12 cellular contexts compared by ENCODE assay signal in the genomic region with DNA sequence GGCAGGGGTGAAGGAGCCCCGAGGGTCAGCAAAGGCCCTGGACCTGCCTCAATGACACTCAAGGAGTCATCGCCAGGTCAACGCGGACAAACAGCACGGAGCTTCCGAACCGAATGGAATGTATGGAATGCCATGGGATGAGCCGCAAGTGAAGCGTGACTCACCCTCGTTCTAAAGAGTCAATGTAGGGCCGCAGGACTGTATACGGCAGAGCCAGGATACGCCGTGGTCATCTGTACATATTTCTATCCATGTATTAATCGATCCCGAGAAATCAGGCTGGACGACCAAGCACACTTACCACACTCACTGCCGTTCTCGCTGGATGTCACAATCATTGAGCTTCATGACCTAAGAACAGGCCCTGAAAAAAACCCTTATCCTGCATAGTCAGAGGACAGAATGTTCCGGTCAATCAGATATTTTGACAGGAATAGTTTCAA. TPM values are rescaled to one million over a fixed set of nuclear protein-coding genes. Genes with fewer than 3 reads are reported as not detected.
A peak's percentile ranks its signal among the peaks of the same experiment; 100 is the strongest.
DNase-seq lines count a peak whose midpoint lies in the region; ATAC-seq and TF ChIP-seq lines count a peak whose summit lies in the region.
"Had no signal": no experiment of that assay in that cellular context is flagged by ENCODE, and none has a peak within 500 bp of the region (broad histone marks: within the 10 kb centered on the region; RNA-seq: fewer than 3 reads in every experiment).

No MANE protein-coding gene starts in this region.

- H3K27me3 ChIP-seq in DOHH2 (ENCODE audit: control insufficient read depth, low read length) = no peaks in the 10 kb centered on the region
- H3K27me3 ChIP-seq in PC-3 (ENCODE audit: low read length) = no peaks in the 10 kb centered on the region

- no TSS peak for BruUV-seq in PC-3 (replicated peaks; lab: Mats Ljungman, UMichigan)

- CTCF ChIA-PET in PC-3 (lab: Charles Lee) = interaction anchor here (0.5 to 1.0 kb wide), 3 partner anchors 38 to 135 kb away, joined by 3 to 7 read pairs (median 6); no protein-coding TSS in a partner anchor

- H3K36me3 ChIP-seq in DOHH2 (ENCODE audit: control insufficient read depth, low read length) (peaks cover 12% of the 10 kb centered on the region), PC-3 (ENCODE audit: low read depth, low read length) (no peaks in the 10 kb centered on the region)

- peak overlapping the region; percentile 27; the same call in 1 of the 2 replicates for H2AFZ ChIP-seq in PC-3 (ENCODE audit: low read length)

- H3K36me3 Mint-ChIP-seq in neural crest cell (ENCODE audit: low read depth) = no peaks in the 10 kb centered on the region
- H3K36me3 Mint-ChIP-seq: CD4-positive, alpha-beta memory T cell had no signal

- DNase-seq in PC-3 = peak; percentile 95
- peak; percentile 39 for DNase-seq in epithelial cell of proximal tubule (ENCODE audit: low read depth)
- DNase-seq in neural crest cell (ENCODE audit: low read depth, low spot score) = no peak
- no peak for DNase-seq in epidermal melanocyte (ENCODE audit: insufficient read length, low spot score)
- no peak for DNase-seq in stimulated activated CD8-positive, alpha-beta memory T cell treated with anti-CD3 and anti-CD28 coated beads, Interleukin-4, amount 100 ng/mL, for 48 hours
- no peak for DNase-seq in SHP77 treated with DMSO at 0.1 percent for 48 hours (lab: John Stamatoyannopoulos, UW)
- DNase-seq: activated CD8-positive, alpha-beta T cell treated with anti-CD3 and anti-CD28 coated beads, Interleukin-2, amount 10 ng/mL, durations not matched to agents 7 days and 5 days; CD4-positive, alpha-beta memory T cell; KBM-7 had no signal

- POLR2A ChIA-PET in PC-3 (lab: Charles Lee; ENCODE audit: unreplicated experiment) = interaction anchor here (0.8 kb wide), 1 partner anchor 62 kb away, joined by 4 read pairs; no protein-coding TSS in a partner anchor

- H3K4me1 Mint-ChIP-seq in neural crest cell = peaks cover 25% of the 10 kb centered on the region

- H3K9me3 Mint-ChIP-seq in neural crest cell = no peaks in the 10 kb centered on the region
- H3K9me3 Mint-ChIP-seq: brain; CD4-positive, alpha-beta memory T cell had no signal

- peak overlapping the region; percentile 53 for H3K4me3 ChIP-seq in DOHH2 (ENCODE audit: low read length)
- peak overlapping the region; percentile 48 for H3K4me3 ChIP-seq in PC-3 (ENCODE audit: low read length)
- no peak overlapping the region for H3K4me3 ChIP-seq in epithelial cell of proximal tubule (ENCODE audit: low read depth, low read length)

- TF ChIP-seq CTCF in DOHH2 (IDR thresholded peaks at IDR 0.05; ENCODE audit: low read depth, low read length, poor library complexity, severe bottlenecking) (no peak), PC-3 (conservative IDR thresholded peaks at IDR 0.05; ENCODE audit: low read depth, low read length) (no peak), epithelial cell of proximal tubule (conservative IDR thresholded peaks at IDR 0.05; ENCODE audit: low read depth, low read length) (no peak), neural crest cell (conservative IDR thresholded peaks at IDR 0.05) (no peak)

- H3K4me3 Mint-ChIP-seq in neural crest cell = peak overlapping the region; percentile 70
- H3K4me3 Mint-ChIP-seq: activated CD8-positive, alpha-beta T cell treated with anti-CD3 and anti-CD28 coated beads, Interleukin-2, amount 10 ng/mL, durations not matched to agents 7 days and 5 days; brain; CD4-positive, alpha-beta memory T cell had no signal

- peak overlapping the region; percentile 68 for H3K27ac Mint-ChIP-seq in neural crest cell (ENCODE audit: unreplicated experiment)
- H3K27ac Mint-ChIP-seq: activated CD8-positive, alpha-beta T cell treated with anti-CD3 and anti-CD28 coated beads, Interleukin-2, amount 10 ng/mL, durations not matched to agents 7 days and 5 days; brain; CD4-positive, alpha-beta memory T cell had no signal

- H3K9me3 ChIP-seq in DOHH2 (ENCODE audit: control insufficient read depth, insufficient read depth, low read length) (no peaks in the 10 kb centered on the region), PC-3 (ENCODE audit: low read length) (no peaks in the 10 kb centered on the region)

- ATAC-seq in PC-3 = peak; percentile 77
- ATAC-seq in GM21360 (IDR thresholded peaks at IDR 0.05; ENCODE audit: unreplicated experiment) = no peak
- ATAC-seq: activated CD8-positive, alpha-beta T cell treated with anti-CD3 and anti-CD28 coated beads, Interleukin-2, amount 10 ng/mL, durations not matched to agents 7 days and 5 days had no signal

- peak overlapping the region; percentile 68 for H3K4me2 ChIP-seq in DOHH2 (ENCODE audit: low read length)
- peak overlapping the region; percentile 74 for H3K4me2 ChIP-seq in PC-3 (ENCODE audit: low read length)

- intact Hi-C loops in PC-3 (cut with micrococcal nuclease) = loop anchor here (5.0 kb wide), 1 partner anchor 48 kb away; no protein-coding TSS in a partner anchor

- H3K9me2 ChIP-seq in DOHH2 (replicated peaks; ENCODE audit: control insufficient read depth, low read length) = no peaks in the 10 kb centered on the region
- no peaks in the 10 kb centered on the region for H3K9me2 ChIP-seq in PC-3 (replicated peaks; ENCODE audit: low read length)

- H3K27ac ChIP-seq in DOHH2 (ENCODE audit: low read depth, low read length) (peak overlapping the region; percentile 51), PC-3 (ENCODE audit: low read length) (peak overlapping the region; percentile 51)

- H4K20me1 ChIP-seq in DOHH2 (ENCODE audit: control insufficient read depth, insufficient read depth, low read depth, low read length) (no peaks in the 10 kb centered on the region), PC-3 (ENCODE audit: low read length) (no peaks in the 10 kb centered on the region)

- peak overlapping the region; percentile 16; the same call in 1 of the 2 replicates for H3K9ac ChIP-seq in PC-3 (ENCODE audit: low read length)

- peaks cover 80% of the 10 kb centered on the region for H3K4me1 ChIP-seq in DOHH2 (ENCODE audit: control insufficient read depth, low read length)
- H3K4me1 ChIP-seq in PC-3 (ENCODE audit: insufficient read depth, low read length) = peaks cover 31% of the 10 kb centered on the region

- peaks cover 34% of the 10 kb centered on the region for H3F3A ChIP-seq in DOHH2 (ENCODE audit: control insufficient read depth, insufficient read depth)
- H3F3A ChIP-seq in PC-3 (ENCODE audit: low read length, unreplicated experiment) = no peaks in the 10 kb centered on the region

- H3K27me3 Mint-ChIP-seq in neural crest cell (ENCODE audit: low read depth) = no peaks in the 10 kb centered on the region
- H3K27me3 Mint-ChIP-seq: CD4-positive, alpha-beta memory T cell had no signal

- H3K79me2 ChIP-seq in DOHH2 (ENCODE audit: control insufficient read depth, low read length) (peaks cover 86% of the 10 kb centered on the region), PC-3 (ENCODE audit: low read length) (peaks cover 68% of the 10 kb centered on the region)

RNA-seq across cellular contexts. Expression of a gene that starts 4.3 kb away (rescaled TPM):
- 12.3 and 20.5 TPM in 2 replicates for total RNA-seq in PC-3 (2014; rRNA removed)
- 9.0 and 36.4 TPM in 2 replicates for total RNA-seq in epithelial cell of proximal tubule
- total RNA-seq in neural crest cell = 30.4 and 31.8 TPM in 2 replicates

RNA-seq across cellular contexts. Expression of a gene that starts 44.7 kb away (rescaled TPM):
- total RNA-seq in PC-3 (2014; rRNA removed) (289 and 377 TPM in 2 replicates), epithelial cell of proximal tubule (161 and 244 TPM in 2 replicates), neural crest cell (218 and 224 TPM in 2 replicates)

Comparison
In these comparisons a context has a peak if more than half of its experiments do, and no peak if none do; other contexts are left out.
1. DNase-seq: peak in PC-3 (single experiment) and epithelial cell of proximal tubule (single experiment); none in neural crest cell (single experiment), epidermal melanocyte (single experiment), stimulated activated CD8-positive, alpha-beta memory T cell treated with anti-CD3 and anti-CD28 coated beads, Interleukin-4, amount 100 ng/mL, for 48 hours (single experiment) and SHP77 treated with DMSO at 0.1 percent for 48 hours (single experiment).